8 cellular contexts compared by ENCODE assay signal in the genomic region with DNA sequence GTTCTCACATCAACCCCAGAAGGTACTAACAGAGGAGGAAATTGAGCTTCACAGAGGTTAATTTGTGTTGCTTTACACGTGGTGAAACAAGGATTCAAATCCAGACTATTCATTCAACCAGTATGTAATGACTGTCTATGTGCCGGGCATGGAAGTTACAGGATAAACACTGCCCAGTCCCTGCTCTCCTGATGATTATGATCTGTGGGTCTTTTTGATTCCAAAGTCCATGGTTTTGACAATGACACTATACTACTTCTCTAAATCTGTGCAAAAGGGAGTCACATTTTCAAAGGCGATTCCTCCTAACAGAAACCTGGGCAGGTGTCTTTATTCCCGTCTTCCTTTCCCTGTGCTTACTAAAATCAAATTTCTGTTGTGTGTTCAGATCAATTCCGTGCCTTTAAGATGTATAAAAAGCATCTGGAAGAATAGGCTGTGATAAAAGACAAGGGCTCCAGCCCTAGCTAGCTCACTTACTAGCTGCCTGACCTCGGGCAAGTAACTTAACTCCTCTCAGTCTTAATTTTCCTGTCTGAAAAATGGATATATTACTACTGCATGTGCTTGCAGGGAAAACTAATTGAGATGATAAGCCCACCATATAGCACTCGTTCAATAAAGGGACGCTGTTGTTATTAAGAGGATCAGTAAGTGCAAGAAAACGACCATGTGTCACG. TPM values are rescaled to one million over a fixed set of nuclear protein-coding genes. Genes with fewer than 3 reads are reported as not detected.
A peak's percentile ranks its signal among the peaks of the same experiment; 100 is the strongest.
DNase-seq lines count a peak whose midpoint lies in the region; ATAC-seq and TF ChIP-seq lines count a peak whose summit lies in the region.

No MANE protein-coding gene starts in this region.

- H3K9ac ChIP-seq in mucosa of rectum (ENCODE audit: low read depth in 1 of 2, low read length in 2 of 2) = peak overlapping the region; percentile 27 to 42

- 30% methylated on average over 10 of the region's 10 CpGs for WGBS in heart right ventricle, 2 donors
- WGBS in aorta, 2 donors = 19 to 24% methylated on average over 10 of the region's 10 CpGs

- H3K4me1 ChIP-seq in heart right ventricle (peaks cover 0 to 36% (median 27%) of the 10 kb centered on the region in 9 donors), mucosa of rectum (ENCODE audit: control insufficient read depth in 2 of 2, insufficient read depth in 2 of 2, low read length in 2 of 2) (peaks cover 5 to 15% of the 10 kb centered on the region in 2 donors), aorta (ENCODE audit: control insufficient read depth in 1 of 2, insufficient read depth in 2 of 2, low read length in 2 of 2) (peaks cover 0 to 2% of the 10 kb centered on the region in 2 donors)

- TF ChIP-seq CTCF in heart right ventricle (IDR thresholded peaks at IDR 0.05) (no peak), brain (conservative IDR thresholded peaks at IDR 0.05) (no peak)

- H3K9me3 ChIP-seq in heart right ventricle (no peaks in the 10 kb centered on the region), mucosa of rectum (ENCODE audit: control insufficient read depth in 2 of 2, low read length in 2 of 2) (no peaks in the 10 kb centered on the region), aorta (ENCODE audit: control insufficient read depth, low read length) (no peaks in the 10 kb centered on the region)

- DNase-seq in heart right ventricle (no peak), Right ventricle myocardium superior (no peak), aorta (no peak), NCI-H1092 (lab: John Stamatoyannopoulos, UW) (no peak)
- no peak for DNase-seq in stimulated activated CD4-positive, alpha-beta T cell treated with anti-CD3 and anti-CD28 coated beads, Interleukin-12 subunit alpha, Interleukin-12 subunit beta, amount 100 ng/mL, for 4 hours

- H3K27ac ChIP-seq in heart right ventricle = peak overlapping the region in 4 of 10 donors; percentile 39 to 99 (median 96)
- H3K27ac ChIP-seq in mucosa of rectum (ENCODE audit: low read depth in 2 of 2, low read length in 2 of 2) = peak overlapping the region in 1 of 2 donors; percentile 97
- H3K27ac ChIP-seq in aorta (ENCODE audit: low read depth in 1 of 2, low read length in 2 of 2) = no peak overlapping the region

- H3K36me3 ChIP-seq in heart right ventricle = peaks cover 0 to under 1% (median 0%) of the 10 kb centered on the region in 9 donors
- H3K36me3 ChIP-seq in mucosa of rectum (ENCODE audit: control insufficient read depth in 2 of 2, insufficient read depth in 2 of 2, low read length in 2 of 2) = no peaks in the 10 kb centered on the region
- no peaks in the 10 kb centered on the region for H3K36me3 ChIP-seq in aorta (ENCODE audit: control insufficient read depth in 1 of 2, insufficient read depth in 2 of 2, low read length in 1 of 2)

- H3K27me3 ChIP-seq in heart right ventricle (peaks cover 0 to 8% (median 0%) of the 10 kb centered on the region in 7 donors), mucosa of rectum (ENCODE audit: control insufficient read depth in 2 of 2, insufficient read depth in 2 of 2, low read length in 2 of 2) (no peaks in the 10 kb centered on the region), aorta (ENCODE audit: control insufficient read depth in 1 of 2, insufficient read depth in 2 of 2, low read length in 1 of 2) (no peaks in the 10 kb centered on the region)

- H3K27ac Mint-ChIP-seq in brain = peak overlapping the region in 4 of 5 experiments; percentile 45 to 89 (median 87)

- ATAC-seq in heart right ventricle (no peak), Right ventricle myocardium superior (ENCODE audit: poor library complexity) (no peak), aorta (ENCODE audit: low FRiP score) (no peak), HG03280 (IDR thresholded peaks at IDR 0.05; ENCODE audit: unreplicated experiment) (no peak)

- H3K27me3 Mint-ChIP-seq in brain = peaks cover 37% of the 10 kb centered on the region

- peaks cover 29% of the 10 kb centered on the region for H3K4me1 Mint-ChIP-seq in brain

- H3K36me3 Mint-ChIP-seq in brain = peaks cover 3% of the 10 kb centered on the region

- peak overlapping the region; percentile 90 to 97 (median 95) for H3K4me3 Mint-ChIP-seq in brain

- intact Hi-C loops in heart right ventricle (cut with DNase I) = loop anchor here in 7 of 10 donors (2.0 to 10.0 kb wide), 5 partner anchors 38 to 73 kb away; a partner anchor contains a TSS
- intact Hi-C loops in Right ventricle myocardium superior (cut with DNase I) = no loop called here
- intact Hi-C loops in aorta (cut with DNase I) = loop anchor here (5.0 to 10.0 kb wide), 3 partner anchors 73 to 90 kb away; a partner anchor contains a TSS

- peaks cover 0 to 3% (median 0%) of the 10 kb centered on the region in 5 experiments for H3K9me3 Mint-ChIP-seq in brain

- H3K4me3 ChIP-seq in heart right ventricle (peak overlapping the region in 9 of 10 donors; percentile 85 to 100 (median 100)), mucosa of rectum (ENCODE audit: low read length in 2 of 2) (peak overlapping the region; percentile 93 to 99), aorta (ENCODE audit: low read length in 2 of 2) (peak overlapping the region; percentile 64 to 79)

RNA-seq across cellular contexts. Expression of a gene that starts 1.0 kb away (rescaled TPM):
- total RNA-seq in heart right ventricle (10 to 100 TPM; 11.8 to 31.1 (median 29.3) TPM), Right ventricle myocardium superior (23.9 TPM), aorta (10 to 100 TPM; 36.0 to 61.1 TPM)
- polyA plus RNA-seq in heart right ventricle (1 to 10 TPM; 1.5 to 7.2 TPM), brain (ENCODE audit: insufficient read depth, low read depth, low replicate concordance) (2.5 TPM), aorta (1 to 10 TPM; 6.6 to 9.6 TPM)
